ENCODE assay signal across 1 cellular context in the genomic region with DNA sequence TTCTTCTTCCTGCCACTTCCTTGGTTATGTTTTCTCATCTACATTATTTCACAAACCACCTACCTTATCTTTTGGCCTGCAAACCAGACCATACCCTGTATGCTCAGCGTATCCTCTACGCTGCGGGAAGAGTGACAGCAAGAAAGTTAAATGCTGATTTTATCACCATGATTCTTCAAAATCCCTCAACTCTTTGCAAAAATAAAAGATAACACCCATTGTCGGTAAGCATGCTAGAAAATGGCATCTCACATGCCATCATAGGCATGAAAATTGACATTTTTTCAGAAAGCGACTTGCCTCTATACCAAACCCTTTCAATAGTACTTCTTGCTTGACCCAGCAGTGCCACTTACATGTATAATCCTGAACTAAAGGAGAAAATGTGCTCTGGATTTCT.
TF ChIP-seq lines count a peak whose summit lies in the region.

No MANE protein-coding gene starts in this region.

TF ChIP-seq in K562, 482 proteins besides CTCF, POLR2A, EP300 and RAD21 (continued from another document and continues in another):
- TF ChIP-seq, protein P1, sequence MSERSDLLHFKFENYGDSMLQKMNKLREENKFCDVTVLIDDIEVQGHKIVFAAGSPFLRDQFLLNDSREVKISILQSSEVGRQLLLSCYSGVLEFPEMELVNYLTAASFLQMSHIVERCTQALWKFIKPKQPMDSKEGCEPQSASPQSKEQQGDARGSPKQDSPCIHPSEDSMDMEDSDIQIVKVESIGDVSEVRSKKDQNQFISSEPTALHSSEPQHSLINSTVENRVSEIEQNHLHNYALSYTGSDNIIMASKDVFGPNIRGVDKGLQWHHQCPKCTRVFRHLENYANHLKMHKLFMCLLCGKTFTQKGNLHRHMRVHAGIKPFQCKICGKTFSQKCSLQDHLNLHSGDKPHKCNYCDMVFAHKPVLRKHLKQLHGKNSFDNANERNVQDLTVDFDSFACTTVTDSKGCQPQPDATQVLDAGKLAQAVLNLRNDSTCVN (CRISPR knock-in tag; IDR thresholded peaks at IDR 0.05) = no peak
- TF ChIP-seq, protein P2, sequence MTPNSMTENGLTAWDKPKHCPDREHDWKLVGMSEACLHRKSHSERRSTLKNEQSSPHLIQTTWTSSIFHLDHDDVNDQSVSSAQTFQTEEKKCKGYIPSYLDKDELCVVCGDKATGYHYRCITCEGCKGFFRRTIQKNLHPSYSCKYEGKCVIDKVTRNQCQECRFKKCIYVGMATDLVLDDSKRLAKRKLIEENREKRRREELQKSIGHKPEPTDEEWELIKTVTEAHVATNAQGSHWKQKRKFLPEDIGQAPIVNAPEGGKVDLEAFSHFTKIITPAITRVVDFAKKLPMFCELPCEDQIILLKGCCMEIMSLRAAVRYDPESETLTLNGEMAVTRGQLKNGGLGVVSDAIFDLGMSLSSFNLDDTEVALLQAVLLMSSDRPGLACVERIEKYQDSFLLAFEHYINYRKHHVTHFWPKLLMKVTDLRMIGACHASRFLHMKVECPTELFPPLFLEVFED (CRISPR knock-in tag; conservative IDR thresholded peaks at IDR 0.05) = no peak
- TF ChIP-seq NFE2 (IDR thresholded peaks at IDR 0.05; ENCODE audit: low read depth) = peak; percentile 90
- peak; percentile 32; the same call in 1 of the 2 replicates for TF ChIP-seq KLF16 (IDR thresholded peaks at IDR 0.05)
- TF ChIP-seq ZNF655 (CRISPR knock-in tag; IDR thresholded peaks at IDR 0.05) = no peak
- TF ChIP-seq SMARCE1 (IDR thresholded peaks at IDR 0.05) = peak; percentile 87
- TF ChIP-seq PBX2 (CRISPR knock-in tag; IDR thresholded peaks at IDR 0.05; ENCODE audit: low read depth) = peak; percentile 60
- peak; percentile 87 for TF ChIP-seq PBX2 (tag; conservative IDR thresholded peaks at IDR 0.05; ENCODE audit: low read depth)
- 0 out of 2 replicates have a peak, but pooled peaks have one; percentile 23 for TF ChIP-seq E2F3 (CRISPR knock-in tag; IDR thresholded peaks at IDR 0.05)
- no peak for TF ChIP-seq FOXA3 (CRISPR knock-in tag; conservative IDR thresholded peaks at IDR 0.05 in 1 of 2, IDR thresholded peaks at IDR 0.05 in 1 of 2)
- TF ChIP-seq MEF2A (IDR thresholded peaks at IDR 0.05; ENCODE audit: control insufficient read depth, low read depth, low read length) = no peak
- TF ChIP-seq CEBPZ (IDR thresholded peaks at IDR 0.05; ENCODE audit: borderline replicate concordance, low read depth, low read length) = no peak
- peak; percentile 92 for TF ChIP-seq SOX6 (IDR thresholded peaks at IDR 0.05)
- TF ChIP-seq SMARCA4 (IDR thresholded peaks at IDR 0.05) = peak; percentile 90
- no peak for TF ChIP-seq ZNF217 (CRISPR knock-in tag; IDR thresholded peaks at IDR 0.05)
- TF ChIP-seq ETV1 (tag; conservative IDR thresholded peaks at IDR 0.05; ENCODE audit: low read depth) = no peak; the same call in 1 of the 2 replicates
- TF ChIP-seq MBD2 (IDR thresholded peaks at IDR 0.05; ENCODE audit: borderline replicate concordance, low read depth) = no peak
- TF ChIP-seq, protein P3, sequence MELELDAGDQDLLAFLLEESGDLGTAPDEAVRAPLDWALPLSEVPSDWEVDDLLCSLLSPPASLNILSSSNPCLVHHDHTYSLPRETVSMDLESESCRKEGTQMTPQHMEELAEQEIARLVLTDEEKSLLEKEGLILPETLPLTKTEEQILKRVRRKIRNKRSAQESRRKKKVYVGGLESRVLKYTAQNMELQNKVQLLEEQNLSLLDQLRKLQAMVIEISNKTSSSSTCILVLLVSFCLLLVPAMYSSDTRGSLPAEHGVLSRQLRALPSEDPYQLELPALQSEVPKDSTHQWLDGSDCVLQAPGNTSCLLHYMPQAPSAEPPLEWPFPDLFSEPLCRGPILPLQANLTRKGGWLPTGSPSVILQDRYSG (tag; conservative IDR thresholded peaks at IDR 0.05; ENCODE audit: low read depth) = peak; percentile 54; the same call in 1 of the 2 replicates
- TF ChIP-seq FUS (optimal IDR thresholded peaks at IDR 0.05; ENCODE audit: low read depth, low read length) = no peak
- peak; percentile 76; the same call in 1 of the 2 replicates for TF ChIP-seq ZNF644 (tag; IDR thresholded peaks at IDR 0.05; ENCODE audit: low read depth)
- TF ChIP-seq CTBP1 (IDR thresholded peaks at IDR 0.05; ENCODE audit: borderline replicate concordance) = peak; percentile 47; the same call in 1 of the 2 replicates
- no peak for TF ChIP-seq NFE2L1 (tag; IDR thresholded peaks at IDR 0.05; ENCODE audit: borderline replicate concordance, low read depth)
- TF ChIP-seq, protein P4, sequence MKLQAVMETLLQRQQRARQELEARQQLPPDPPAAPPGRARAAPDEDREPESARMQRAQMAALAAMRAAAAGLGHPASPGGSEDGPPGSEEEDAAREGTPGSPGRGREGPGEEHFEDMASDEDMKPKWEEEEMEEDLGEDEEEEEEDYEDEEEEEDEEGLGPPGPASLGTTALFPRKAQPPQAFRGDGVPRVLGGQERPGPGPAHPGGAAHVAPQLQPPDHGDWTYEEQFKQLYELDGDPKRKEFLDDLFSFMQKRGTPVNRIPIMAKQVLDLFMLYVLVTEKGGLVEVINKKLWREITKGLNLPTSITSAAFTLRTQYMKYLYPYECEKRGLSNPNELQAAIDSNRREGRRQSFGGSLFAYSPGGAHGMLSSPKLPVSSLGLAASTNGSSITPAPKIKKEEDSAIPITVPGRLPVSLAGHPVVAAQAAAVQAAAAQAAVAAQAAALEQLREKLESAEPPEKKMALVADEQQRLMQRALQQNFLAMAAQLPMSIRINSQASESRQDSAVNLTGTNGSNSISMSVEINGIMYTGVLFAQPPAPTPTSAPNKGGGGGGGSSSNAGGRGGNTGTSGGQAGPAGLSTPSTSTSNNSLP (IDR thresholded peaks at IDR 0.05; ENCODE audit: borderline replicate concordance, low read depth, low read length) = peak; percentile 64; the same call in 1 of the 2 replicates
- TF ChIP-seq ADNP (tag; IDR thresholded peaks at IDR 0.05) = peak; percentile 55; the same call in 1 of the 2 replicates
- peak; percentile 49; the same call in 1 of the 2 replicates for TF ChIP-seq MAFF (IDR thresholded peaks at IDR 0.05; ENCODE audit: low read length)
- no peak for TF ChIP-seq RBM15 (IDR thresholded peaks at IDR 0.05; ENCODE audit: insufficient read depth, low read length)
- TF ChIP-seq ETS2 (tag; IDR thresholded peaks at IDR 0.05; ENCODE audit: borderline replicate concordance, poor library complexity, severe bottlenecking) = no peak
- TF ChIP-seq NEUROD1 (IDR thresholded peaks at IDR 0.05; ENCODE audit: borderline replicate concordance, low read depth, low read length, partially characterized antibody) = peak; percentile 32
- TF ChIP-seq CCAR2 (IDR thresholded peaks at IDR 0.05; ENCODE audit: low read depth, low read length) = no peak
- TF ChIP-seq RB1 (IDR thresholded peaks at IDR 0.05; ENCODE audit: low read depth) = no peak
- TF ChIP-seq, protein P5, sequence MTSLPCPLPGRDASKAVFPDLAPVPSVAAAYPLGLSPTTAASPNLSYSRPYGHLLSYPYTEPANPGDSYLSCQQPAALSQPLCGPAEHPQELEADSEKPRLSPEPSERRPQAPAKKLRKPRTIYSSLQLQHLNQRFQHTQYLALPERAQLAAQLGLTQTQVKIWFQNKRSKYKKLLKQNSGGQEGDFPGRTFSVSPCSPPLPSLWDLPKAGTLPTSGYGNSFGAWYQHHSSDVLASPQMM (CRISPR knock-in tag; IDR thresholded peaks at IDR 0.05) = no peak
- TF ChIP-seq ILF3 (IDR thresholded peaks at IDR 0.05; ENCODE audit: borderline replicate concordance) = no peak
- TF ChIP-seq EP400 (IDR thresholded peaks at IDR 0.05) = peak; percentile 40; the same call in 1 of the 2 replicates
- TF ChIP-seq STAT5A (IDR thresholded peaks at IDR 0.05; ENCODE audit: borderline replicate concordance, low read length) = peak; percentile 26; the same call in 1 of the 2 replicates
